ENCODE assay signal across 24 cellular contexts in the genomic region with DNA sequence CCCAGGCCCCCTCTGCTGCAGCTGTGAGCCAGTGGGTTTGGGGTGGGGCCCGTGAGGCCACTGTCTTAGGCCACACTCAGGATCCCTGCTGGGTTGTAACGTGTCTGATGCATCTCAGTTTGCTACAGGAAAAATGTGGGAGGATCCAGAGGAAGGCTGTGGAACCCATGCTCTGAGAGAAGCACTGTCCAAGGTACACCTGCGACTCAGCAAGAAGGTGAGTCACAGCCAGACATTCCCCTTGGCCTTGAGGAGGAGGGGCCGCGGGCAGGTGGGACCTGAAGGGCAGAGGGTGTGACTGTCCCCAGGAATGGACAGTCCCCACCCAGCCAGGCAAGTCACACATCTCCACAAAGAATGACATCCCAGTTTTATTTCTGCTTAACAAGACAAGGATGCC. TPM values are rescaled to one million over a fixed set of nuclear protein-coding genes. Genes with fewer than 3 reads are reported as not detected.
A peak's percentile ranks its signal among the peaks of the same experiment; 100 is the strongest.
DNase-seq lines count a peak whose midpoint lies in the region; ATAC-seq, FAIRE-seq and TF ChIP-seq lines count a peak whose summit lies in the region.
"Had no signal": no experiment of that assay in that cellular context is flagged by ENCODE, and none has a peak within 500 bp of the region (broad histone marks: within the 10 kb centered on the region; RNA-seq: fewer than 3 reads in every experiment).

No MANE protein-coding gene starts in this region.

- H3K4me1 ChIP-seq in BLaER1 = peaks cover 63% of the 10 kb centered on the region
- H3K4me1 ChIP-seq in HEK293 (ENCODE audit: control insufficient read depth, insufficient read depth, low read length) = no peaks in the 10 kb centered on the region
- H3K4me1 ChIP-seq in keratinocyte (ENCODE audit: control insufficient read depth, extremely low read depth, insufficient read depth, low read length) = no peaks in the 10 kb centered on the region

- H4K20me1 ChIP-seq in BLaER1 (no peaks in the 10 kb centered on the region), keratinocyte (ENCODE audit: control insufficient read depth, extremely low read depth, insufficient read depth, low read length) (no peaks in the 10 kb centered on the region)

- no peaks in the 10 kb centered on the region for H3K9me1 ChIP-seq in keratinocyte (ENCODE audit: control insufficient read depth, extremely low read depth, insufficient read depth, low read length)

- POLR2A ChIA-PET in HEK293 (lab: Yijun Ruan, JAX) = no interaction called here

- CTCF ChIA-PET in HEK293 (lab: Yijun Ruan, JAX) = interaction anchor here (0.7 to 1.0 kb wide), 2 partner anchors 78 to 241 kb away, joined by 3 to 4 read pairs; no protein-coding TSS in a partner anchor

- TF ChIP-seq CTCF in HEK293 (tag by site-specific recombination; IDR thresholded peaks at IDR 0.05) (no peak), epithelial cell of esophagus (IDR thresholded peaks at IDR 0.05; ENCODE audit: insufficient read depth, low read depth, low read length, missing control alignments) (no peak), keratinocyte (optimal IDR thresholded peaks at IDR 0.05 in 1 of 3, IDR thresholded peaks at IDR 0.05 in 1 of 3, conservative IDR thresholded peaks at IDR 0.05 in 1 of 3; ENCODE audit: extremely low read depth in 1 of 3, insufficient read depth in 2 of 3, low read length in 3 of 3) (no peak)

- H3K36me3 ChIP-seq in BLaER1 (no peaks in the 10 kb centered on the region), HEK293 (ENCODE audit: control insufficient read depth in 2 of 2, insufficient read depth in 1 of 2, low read length in 2 of 2) (no peaks in the 10 kb centered on the region), keratinocyte (ENCODE audit: control insufficient read depth in 2 of 2, extremely low read depth in 1 of 2, insufficient read depth in 2 of 2, low read length in 2 of 2) (no peaks in the 10 kb centered on the region)

- no peaks in the 10 kb centered on the region for H3K36me3 Mint-ChIP-seq in effector memory CD8-positive, alpha-beta T cell (ENCODE audit: insufficient read depth)

- no peak overlapping the region for H3K27ac ChIP-seq in BLaER1
- H3K27ac ChIP-seq in HEK293 (ENCODE audit: extremely low read depth, low read depth, low read length) = no peak overlapping the region
- no peak overlapping the region for H3K27ac ChIP-seq in keratinocyte (ENCODE audit: control insufficient read depth, insufficient read depth, low read length)
- H3K27ac ChIP-seq: C4-2B, KMS-11 had no signal

- peak; percentile 31 for DNase-seq in epithelial cell of esophagus (ENCODE audit: low read depth)
- DNase-seq in keratinocyte (ENCODE audit: low read depth, low spot score) = no peak
- DNase-seq in effector memory CD8-positive, alpha-beta T cell = no peak
- DNase-seq in mesenteric fat pad (ENCODE audit: low spot score) = no peak
- DNase-seq: COR-L47, DMS 273 treated with DMSO at 0.1 percent for 48 hours, NCI-H1417, NCI-H187 treated with DMSO at 0.1 percent for 48 hours, NCI-H2227 treated with DMSO at 0.1 percent for 48 hours, NCI-H510A treated with DMSO at 0.1 percent for 48 hours, NCI-H774, OCI-M1, RPMI8226, SIG-M5 had no signal

- H2AFZ ChIP-seq in keratinocyte (ENCODE audit: control insufficient read depth, low read length) = no peak overlapping the region

- peak; percentile 52 for FAIRE-seq in keratinocyte (lab: Jason Lieb, UNC)
- FAIRE-seq: GM12891, H54 had no signal

- H3K4me1 Mint-ChIP-seq in effector memory CD8-positive, alpha-beta T cell (ENCODE audit: low read depth in 2 of 2) = no peaks in the 10 kb centered on the region

- no peak overlapping the region for H3K4me3 ChIP-seq in BLaER1
- H3K4me3 ChIP-seq in HEK293 (ENCODE audit: low read depth, low read length) = no peak overlapping the region
- H3K4me3 ChIP-seq in epithelial cell of esophagus (ENCODE audit: low read length) = no peak overlapping the region
- no peak overlapping the region for H3K4me3 ChIP-seq in keratinocyte (ENCODE audit: control insufficient read depth in 2 of 3, extremely low read depth in 1 of 3, insufficient read depth in 2 of 3, low read depth in 1 of 3, low read length in 3 of 3)

- no peak overlapping the region for H3K4me3 Mint-ChIP-seq in effector memory CD8-positive, alpha-beta T cell

- H3K27me3 Mint-ChIP-seq in effector memory CD8-positive, alpha-beta T cell = peaks cover 29 to 35% of the 10 kb centered on the region in 2 donors

- H3K27me3 ChIP-seq in BLaER1 (no peaks in the 10 kb centered on the region), keratinocyte (ENCODE audit: control insufficient read depth, extremely low read depth, insufficient read depth, low read length) (peaks cover 15% of the 10 kb centered on the region)

- H3K9ac ChIP-seq in BLaER1 = no peak overlapping the region
- no peak overlapping the region for H3K9ac ChIP-seq in keratinocyte (ENCODE audit: control insufficient read depth, extremely low read depth, insufficient read depth, low read length)
- H3K9ac ChIP-seq: KMS-11 had no signal

- H3K9me3 ChIP-seq in BLaER1 (no peaks in the 10 kb centered on the region), HEK293 (ENCODE audit: control insufficient read depth, insufficient read depth, low read depth, low read length) (no peaks in the 10 kb centered on the region), keratinocyte (ENCODE audit: control insufficient read depth, low read depth, low read length) (no peaks in the 10 kb centered on the region)

- H3K27ac Mint-ChIP-seq in effector memory CD8-positive, alpha-beta T cell = no peak overlapping the region

- no peaks in the 10 kb centered on the region for H3K9me3 Mint-ChIP-seq in effector memory CD8-positive, alpha-beta T cell

- H3K4me2 ChIP-seq in BLaER1 (peak overlapping the region; percentile 13; the same call in 1 of the 2 replicates), keratinocyte (ENCODE audit: control insufficient read depth, extremely low read depth, insufficient read depth, low read depth, low read length) (no peak overlapping the region)
- H3K4me2 ChIP-seq: KMS-11 had no signal

- ATAC-seq in effector memory CD8-positive, alpha-beta T cell (replicated peaks) = no peak
- no peak for ATAC-seq in GM21390 (IDR thresholded peaks at IDR 0.05; ENCODE audit: unreplicated experiment)
- ATAC-seq in esophagus mucosa = no peak

- no peaks in the 10 kb centered on the region for H3K79me2 ChIP-seq in keratinocyte (ENCODE audit: control insufficient read depth, insufficient read depth, low read length)

- dilution Hi-C loops in keratinocyte (cut with MboI; ENCODE audit: extremely low pct_ligation_motif_present, low sequenced_read_pairs) = no loop called here

TF ChIP-seq in HEK293, 187 proteins besides CTCF, POLR2A, EP300 and RAD21:
- no peak for TF ChIP-seq ZNF202 (tag by site-specific recombination; IDR thresholded peaks at IDR 0.05; ENCODE audit: borderline replicate concordance)
- TF ChIP-seq, protein P1, sequence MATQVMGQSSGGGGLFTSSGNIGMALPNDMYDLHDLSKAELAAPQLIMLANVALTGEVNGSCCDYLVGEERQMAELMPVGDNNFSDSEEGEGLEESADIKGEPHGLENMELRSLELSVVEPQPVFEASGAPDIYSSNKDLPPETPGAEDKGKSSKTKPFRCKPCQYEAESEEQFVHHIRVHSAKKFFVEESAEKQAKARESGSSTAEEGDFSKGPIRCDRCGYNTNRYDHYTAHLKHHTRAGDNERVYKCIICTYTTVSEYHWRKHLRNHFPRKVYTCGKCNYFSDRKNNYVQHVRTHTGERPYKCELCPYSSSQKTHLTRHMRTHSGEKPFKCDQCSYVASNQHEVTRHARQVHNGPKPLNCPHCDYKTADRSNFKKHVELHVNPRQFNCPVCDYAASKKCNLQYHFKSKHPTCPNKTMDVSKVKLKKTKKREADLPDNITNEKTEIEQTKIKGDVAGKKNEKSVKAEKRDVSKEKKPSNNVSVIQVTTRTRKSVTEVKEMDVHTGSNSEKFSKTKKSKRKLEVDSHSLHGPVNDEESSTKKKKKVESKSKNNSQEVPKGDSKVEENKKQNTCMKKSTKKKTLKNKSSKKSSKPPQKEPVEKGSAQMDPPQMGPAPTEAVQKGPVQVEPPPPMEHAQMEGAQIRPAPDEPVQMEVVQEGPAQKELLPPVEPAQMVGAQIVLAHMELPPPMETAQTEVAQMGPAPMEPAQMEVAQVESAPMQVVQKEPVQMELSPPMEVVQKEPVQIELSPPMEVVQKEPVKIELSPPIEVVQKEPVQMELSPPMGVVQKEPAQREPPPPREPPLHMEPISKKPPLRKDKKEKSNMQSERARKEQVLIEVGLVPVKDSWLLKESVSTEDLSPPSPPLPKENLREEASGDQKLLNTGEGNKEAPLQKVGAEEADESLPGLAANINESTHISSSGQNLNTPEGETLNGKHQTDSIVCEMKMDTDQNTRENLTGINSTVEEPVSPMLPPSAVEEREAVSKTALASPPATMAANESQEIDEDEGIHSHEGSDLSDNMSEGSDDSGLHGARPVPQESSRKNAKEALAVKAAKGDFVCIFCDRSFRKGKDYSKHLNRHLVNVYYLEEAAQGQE (tag by site-specific recombination; IDR thresholded peaks at IDR 0.05) = peak; percentile 75; the same call in 1 of the 2 replicates

RNA-seq across cellular contexts. Expression of a gene that starts 27.8 kb away (rescaled TPM):
- not detected in 3 replicates for polyA plus RNA-seq in keratinocyte
- polyA plus RNA-seq in keratinocyte (2011; ENCODE audit: low read depth) = not detected
- not detected in 2 replicates for polyA plus RNA-seq in keratinocyte (2011; cell fraction: cytosol; rRNA removed)
- not detected in 2 replicates for polyA plus RNA-seq in keratinocyte (2011; cell fraction: nucleus; rRNA removed)
- polyA plus RNA-seq in keratinocyte (2012; ENCODE audit: low replicate concordance) = not detected in 2 replicates
- polyA minus RNA-seq in keratinocyte = not detected in 3 replicates
- not detected for polyA minus RNA-seq in keratinocyte (2011; cell fraction: cytosol; rRNA and poly(A)+ RNA removed)
- not detected in 2 replicates for polyA minus RNA-seq in keratinocyte (2011; cell fraction: nucleus; rRNA and poly(A)+ RNA removed)
- not detected for total RNA-seq in mesenteric fat pad
- total RNA-seq in esophagus mucosa = not detected
- total RNA-seq: Daoy, M059J had no signal
